ENCODE assay signal across 9 cellular contexts in genomic region chr18:63073481-63073880, GRCh38.
DNase-seq lines count a peak whose midpoint lies in the region; ATAC-seq and TF ChIP-seq lines count a peak whose summit lies in the region.
"Had no signal": no experiment of that assay in that cellular context is flagged by ENCODE, and none has a peak within 500 bp of the region (broad histone marks: within the 10 kb centered on the region; RNA-seq: fewer than 3 reads in every experiment).

No MANE protein-coding gene starts in this region.

- H3K9ac ChIP-seq in Loucy (ENCODE audit: low read depth, low read length, poor library complexity, severe bottlenecking), result no peak overlapping the region

- H3K9me2 ChIP-seq in Loucy (replicated peaks; ENCODE audit: low read depth, low read length) (no peaks in the 10 kb centered on the region), hepatocyte (replicated peaks; ENCODE audit: insufficient read depth) (no peaks in the 10 kb centered on the region)

- no peak for ATAC-seq in lower lobe of right lung

- intact Hi-C loops in lower lobe of right lung (cut with DNase I), result no loop called here

- H3K27me3 ChIP-seq in Loucy (ENCODE audit: insufficient read depth, low read length, poor library complexity, severe bottlenecking) (no peaks in the 10 kb centered on the region), hepatocyte (no peaks in the 10 kb centered on the region), lower lobe of right lung (ENCODE audit: low read depth) (no peaks in the 10 kb centered on the region)

- H4K20me1 ChIP-seq in Loucy (ENCODE audit: insufficient read depth, low read length, poor library complexity, severe bottlenecking) (no peaks in the 10 kb centered on the region), hepatocyte (ENCODE audit: insufficient read depth, poor library complexity, severe bottlenecking) (no peaks in the 10 kb centered on the region)

- H3K79me2 ChIP-seq in Loucy (ENCODE audit: insufficient read depth, low read length) (no peaks in the 10 kb centered on the region), hepatocyte (no peaks in the 10 kb centered on the region)

- 92% methylated on average over 2 of the region's 2 CpGs for WGBS in hepatocyte (ENCODE audit: low lambda C conversion rate, missing lambda C conversion rate)

- no peak overlapping the region for H3K4me2 ChIP-seq in Loucy (ENCODE audit: low read depth, low read length, poor library complexity, severe bottlenecking)
- H3K4me2 ChIP-seq in hepatocyte, result no peak overlapping the region

- peaks cover 24% of the 10 kb centered on the region for H3K4me1 ChIP-seq in Loucy (ENCODE audit: insufficient read depth, low read length, poor library complexity, severe bottlenecking)
- H3K4me1 ChIP-seq in hepatocyte (ENCODE audit: insufficient read depth), result peaks cover 9% of the 10 kb centered on the region
- H3K4me1 ChIP-seq in lower lobe of right lung, result peaks cover 4% of the 10 kb centered on the region

- TF ChIP-seq CTCF in GM20000 (IDR thresholded peaks at IDR 0.05; ENCODE audit: extremely low read depth, missing control alignments) (peak; percentile 50), Loucy (conservative IDR thresholded peaks at IDR 0.05; ENCODE audit: low read length) (peak; percentile 79), hepatocyte (IDR thresholded peaks at IDR 0.05; ENCODE audit: poor library complexity) (peak; percentile 18), lower lobe of right lung (IDR thresholded peaks at IDR 0.05) (no peak)

- no peaks in the 10 kb centered on the region for H3F3A ChIP-seq in Loucy (ENCODE audit: low read depth)

- H3K27ac ChIP-seq in hepatocyte (no peak overlapping the region), lower lobe of right lung (no peak overlapping the region)

- H3K9me3 ChIP-seq in Loucy (ENCODE audit: insufficient read depth, low read depth, low read length), result no peaks in the 10 kb centered on the region
- H3K9me3 ChIP-seq in hepatocyte (ENCODE audit: low read depth), result no peaks in the 10 kb centered on the region
- H3K9me3 ChIP-seq in lower lobe of right lung, result no peaks in the 10 kb centered on the region

- H2AFZ ChIP-seq in Loucy (ENCODE audit: low read length) (no peak overlapping the region; the same call in 1 of the 2 replicates), hepatocyte (no peak overlapping the region)

- H3K36me3 ChIP-seq in Loucy (ENCODE audit: insufficient read depth, low read length) (no peaks in the 10 kb centered on the region), hepatocyte (replicated peaks; ENCODE audit: insufficient read depth, low read depth) (no peaks in the 10 kb centered on the region), lower lobe of right lung (no peaks in the 10 kb centered on the region)

- DNase-seq in DMS 273 (lab: John Stamatoyannopoulos, UW; ENCODE audit: unreplicated experiment) (peak; percentile 31), DMS 273 treated with DMSO at 0.1 percent for 48 hours (lab: John Stamatoyannopoulos, UW) (no peak), GM20000 (ENCODE audit: low spot score) (peak; percentile 60), hepatocyte (ENCODE audit: low spot score) (no peak), lower lobe of right lung (no peak), DMS114 treated with DMSO at 0.1 percent for 48 hours (lab: John Stamatoyannopoulos, UW; ENCODE audit: unreplicated experiment) (no peak), LoVo (ENCODE audit: low spot score) (no peak)
- DNase-seq: 8988T had no signal

- H3K4me3 ChIP-seq in Loucy (ENCODE audit: low read length, poor library complexity, severe bottlenecking), result no peak overlapping the region
- no peak overlapping the region for H3K4me3 ChIP-seq in hepatocyte
- no peak overlapping the region for H3K4me3 ChIP-seq in lower lobe of right lung

Comparison
In these comparisons a context has a peak if more than half of its experiments do, and no peak if none do; other contexts are left out.
1. DNase-seq: peak in DMS 273 (single experiment) and GM20000 (single experiment); none in DMS 273 treated with DMSO at 0.1 percent for 48 hours (single experiment), hepatocyte (single experiment), lower lobe of right lung (single experiment), DMS114 treated with DMSO at 0.1 percent for 48 hours (single experiment) and LoVo (single experiment).